In the genomic region with DNA sequence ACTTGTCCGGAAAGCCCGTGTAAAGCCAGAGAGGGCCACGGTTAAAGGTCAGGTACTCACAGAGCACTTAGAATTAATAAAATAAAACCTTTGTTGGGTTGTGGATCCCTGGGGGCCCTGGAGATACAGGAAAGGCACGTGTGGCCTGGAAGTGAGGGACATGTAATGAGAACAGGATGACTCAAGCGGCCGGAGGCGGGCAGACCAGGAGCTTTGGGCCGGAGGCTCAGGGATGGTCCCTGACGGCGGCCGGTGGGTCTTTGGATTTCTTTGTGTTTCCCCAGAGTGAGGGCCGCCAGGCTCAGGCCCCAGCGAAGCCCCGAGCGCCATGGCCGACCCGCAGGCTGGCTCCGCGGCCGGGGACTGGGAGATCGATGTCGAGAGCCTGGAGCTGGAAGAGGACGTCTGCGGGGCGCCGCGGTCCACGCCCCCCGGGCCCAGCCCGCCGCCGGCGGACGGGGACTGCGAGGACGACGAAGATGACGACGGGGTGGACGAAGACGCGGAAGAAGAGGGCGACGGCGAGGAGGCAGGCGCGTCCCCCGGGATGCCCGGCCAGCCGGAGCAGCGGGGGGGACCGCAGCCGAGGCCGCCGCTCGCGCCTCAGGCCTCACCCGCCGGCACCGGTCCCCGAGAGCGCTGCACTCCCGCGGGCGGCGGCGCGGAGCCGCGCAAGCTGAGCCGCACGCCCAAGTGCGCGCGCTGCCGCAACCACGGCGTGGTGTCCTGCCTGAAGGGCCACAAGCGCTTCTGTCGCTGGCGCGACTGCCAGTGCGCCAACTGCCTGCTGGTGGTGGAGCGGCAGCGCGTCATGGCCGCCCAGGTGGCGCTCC, we compare ENCODE assay signal across 9 cellular contexts. TPM values are rescaled to one million over a fixed set of nuclear protein-coding genes. Genes with fewer than 3 reads are reported as not detected.
DNase-seq lines count a peak whose midpoint lies in the region; ATAC-seq and TF ChIP-seq lines count a peak whose summit lies in the region.
"Had no signal": no experiment of that assay in that cellular context is flagged by ENCODE, and none has a peak within 500 bp of the region (broad histone marks: within the 10 kb centered on the region; RNA-seq: fewer than 3 reads in every experiment).

No MANE protein-coding gene starts in this region.

- peak overlapping the region; percentile 38; the same call in 1 of the 2 replicates for H2AFZ ChIP-seq in OCI-LY7 (ENCODE audit: low read length)

- no peaks in the 10 kb centered on the region for H3K9me2 ChIP-seq in OCI-LY7 (ENCODE audit: insufficient read depth, low read length)

- H3K79me2 ChIP-seq in OCI-LY7 (ENCODE audit: insufficient read depth, low read depth, low read length): no peaks in the 10 kb centered on the region

- DNase-seq in Right ventricle myocardium superior (peak; percentile 56), right atrium auricular region (ENCODE audit: low spot score) (no peak), OCI-LY7 (ENCODE audit: low spot score) (peak; percentile 78), globus pallidus (ENCODE audit: low spot score) (peak; percentile 82), posterior cingulate gyrus (peak; percentile 50 to 96 (median 64)), foreskin melanocyte (no peak)
- DNase-seq in activated effector memory CD4-positive, alpha-beta T cell treated with anti-CD3 and anti-CD28 coated beads, Interleukin-2, amount 50 U/mL, for 16 hours: no peak

- peaks cover 0 to under 1% of the 10 kb centered on the region in 2 donors for H3K9me3 ChIP-seq in right atrium auricular region
- no peaks in the 10 kb centered on the region for H3K9me3 ChIP-seq in OCI-LY7 (ENCODE audit: low read length)

- H3K36me3 ChIP-seq in right atrium auricular region: no peaks in the 10 kb centered on the region
- H3K36me3 ChIP-seq in OCI-LY7 (ENCODE audit: insufficient read depth, low read length): peaks cover 17% of the 10 kb centered on the region

- H3K27ac ChIP-seq in right atrium auricular region (no peak overlapping the region), OCI-LY7 (ENCODE audit: low read depth, low read length, poor library complexity, severe bottlenecking) (peak overlapping the region; percentile 66)

- intact Hi-C loops in Right ventricle myocardium superior (cut with DNase I) (no loop called here), OCI-LY7 (cut with micrococcal nuclease; ENCODE audit: unreplicated experiment) (no loop called here), posterior cingulate gyrus (cut with DNase I) (no loop called here)

- H4K20me1 ChIP-seq in OCI-LY7 (ENCODE audit: insufficient read depth, low read length): no peaks in the 10 kb centered on the region

- POLR2A ChIA-PET in OCI-LY7 (lab: Charles Lee): no interaction called here

- H3K4me2 ChIP-seq in OCI-LY7 (ENCODE audit: low read length): peak overlapping the region; percentile 71

- H3K4me3 ChIP-seq in right atrium auricular region (peak overlapping the region in 1 of 2 donors; percentile 39), OCI-LY7 (ENCODE audit: low read depth, low read length, poor library complexity, severe bottlenecking) (peak overlapping the region; percentile 69)

- CTCF ChIA-PET in OCI-LY7 (lab: Charles Lee; ENCODE audit: unreplicated experiment): no interaction called here

- H3K4me1 ChIP-seq in right atrium auricular region: peaks cover 0 to 42% of the 10 kb centered on the region in 2 donors
- H3K4me1 ChIP-seq in OCI-LY7 (ENCODE audit: insufficient read depth, low read length, poor library complexity, severe bottlenecking): peaks cover 12% of the 10 kb centered on the region

- BruUV-seq in OCI-LY7 (replicated peaks; lab: Mats Ljungman, UMichigan): no TSS peak

- peaks cover 27 to 53% of the 10 kb centered on the region in 2 donors for H3K27me3 ChIP-seq in right atrium auricular region

- peak in 1 of 2 donors; percentile 45 for TF ChIP-seq CTCF in right atrium auricular region (IDR thresholded peaks at IDR 0.05)
- peak; percentile 50 for TF ChIP-seq CTCF in OCI-LY7 (conservative IDR thresholded peaks at IDR 0.05; ENCODE audit: low read length)

- ATAC-seq in Right ventricle myocardium superior (ENCODE audit: poor library complexity): peak; percentile 55
- ATAC-seq in HG02678 (IDR thresholded peaks at IDR 0.05; ENCODE audit: unreplicated experiment): no peak

RNA-seq across cellular contexts. Expression of a gene that starts 1.3 kb away (rescaled TPM):
- total RNA-seq in Right ventricle myocardium superior: not detected
- not detected for total RNA-seq in right atrium auricular region
- 12.2 and 14.7 TPM in 2 replicates for total RNA-seq in OCI-LY7 (2014; rRNA removed; shearing (Covaris generic))
- 18.9 and 22.5 TPM in 2 replicates for total RNA-seq in OCI-LY7 (2022)
- total RNA-seq: activated CD8-positive, alpha-beta memory T cell treated with anti-CD3 and anti-CD28 coated beads for 36 hours had no signal

Comparison
In these comparisons a context has a peak if more than half of its experiments do, and no peak if none do; other contexts are left out.
1. DNase-seq: peak in Right ventricle myocardium superior (single experiment), OCI-LY7 (single experiment), globus pallidus (single experiment) and posterior cingulate gyrus (10 of 10); none in right atrium auricular region (single experiment), activated effector memory CD4-positive, alpha-beta T cell treated with anti-CD3 and anti-CD28 coated beads, Interleukin-2, amount 50 U/mL, for 16 hours (single experiment) and foreskin melanocyte (single experiment).
2. RNA of a gene that starts 1.3 kb away (total RNA-seq): 12.2 to 22.5 TPM in OCI-LY7; not detected in right atrium auricular region and not detected in Right ventricle myocardium superior (single experiment); every median in the first group is over 10 times any median in the second.